Comparison of ENCODE assay signal across 8 cellular contexts in genomic region chr7:67009677-67010076, GRCh38. TPM values are rescaled to one million over a fixed set of nuclear protein-coding genes. Genes with fewer than 3 reads are reported as not detected.
DNase-seq lines count a peak whose midpoint lies in the region; ATAC-seq and TF ChIP-seq lines count a peak whose summit lies in the region.
"Not testable (repeated sequence)": the region's sequence is repeated elsewhere in the genome, so short reads cannot be mapped to it uniquely, and the experiment has no call there.

No MANE protein-coding gene starts in this region.

- H3K36me3 ChIP-seq in OCI-LY7 (ENCODE audit: insufficient read depth, low read length): peaks cover 74% of the 10 kb centered on the region

- BruUV-seq in OCI-LY7 (replicated peaks; lab: Mats Ljungman, UMichigan): TSS peak; percentile 35

- not testable (repeated sequence) for H3K4me3 ChIP-seq in OCI-LY7 (ENCODE audit: low read depth, low read length, poor library complexity, severe bottlenecking); epithelial cell of proximal tubule (ENCODE audit: low read depth, low read length); fibroblast of mammary gland (ENCODE audit: control insufficient read depth, low read depth, low read length)

- POLR2A ChIA-PET in OCI-LY7 (lab: Charles Lee): not testable (repeated sequence)

- H3K9me2 ChIP-seq in OCI-LY7 (ENCODE audit: insufficient read depth, low read length): not testable (repeated sequence)

- DNase-seq in Daoy (ENCODE audit: low read depth) (peak; percentile 19), epithelial cell of proximal tubule (ENCODE audit: low read depth) (peak; percentile 58), fibroblast of mammary gland (ENCODE audit: low read depth) (peak; percentile 48), glomerular visceral epithelial cell (ENCODE audit: extremely low spot score) (peak; percentile 9), kidney tubule cell (ENCODE audit: low spot score) (peak; percentile 50), renal cortical epithelial cell (ENCODE audit: low read depth) (peak; percentile 63)
- not testable (repeated sequence) for DNase-seq in OCI-LY7 (ENCODE audit: low spot score)

- not testable (repeated sequence) for H3K9me3 ChIP-seq in OCI-LY7 (ENCODE audit: low read length)

- peak; percentile 65 for ATAC-seq in SK-N-SH treated with all-trans-retinoic acid at 6 μM for 48 hours

- not testable (repeated sequence) for H3K4me2 ChIP-seq in OCI-LY7 (ENCODE audit: low read length)

- CTCF ChIA-PET in OCI-LY7 (lab: Charles Lee; ENCODE audit: unreplicated experiment): not testable (repeated sequence)

- not testable (repeated sequence) for TF ChIP-seq CTCF in OCI-LY7 (conservative IDR thresholded peaks at IDR 0.05; ENCODE audit: low read length); epithelial cell of proximal tubule (conservative IDR thresholded peaks at IDR 0.05; ENCODE audit: low read depth, low read length); fibroblast of mammary gland (conservative IDR thresholded peaks at IDR 0.05; ENCODE audit: control insufficient read depth, insufficient read depth, low read depth, low read length)

- not testable (repeated sequence) for H3K27ac ChIP-seq in OCI-LY7 (ENCODE audit: low read depth, low read length, poor library complexity, severe bottlenecking)

- intact Hi-C loops in OCI-LY7 (cut with micrococcal nuclease; ENCODE audit: unreplicated experiment): loop anchor here (10.0 kb wide), 1 partner anchor 185 kb away; no protein-coding TSS in a partner anchor

- H4K20me1 ChIP-seq in OCI-LY7 (ENCODE audit: insufficient read depth, low read length): not testable (repeated sequence)

- not testable (repeated sequence) for H3K4me1 ChIP-seq in OCI-LY7 (ENCODE audit: insufficient read depth, low read length, poor library complexity, severe bottlenecking)

- not testable (repeated sequence) for H3K79me2 ChIP-seq in OCI-LY7 (ENCODE audit: insufficient read depth, low read depth, low read length)

- H2AFZ ChIP-seq in OCI-LY7 (ENCODE audit: low read length): not testable (repeated sequence)

TF ChIP-seq in SK-N-SH treated with all-trans-retinoic acid at 6 μM for 48 hours, 23 proteins besides CTCF, POLR2A, EP300 and RAD21:
- TF ChIP-seq ISL1 (CRISPR knock-in tag; IDR thresholded peaks at IDR 0.05): peak; percentile 42; the same call in 1 of the 2 replicates

RNA-seq across cellular contexts. Expression of gene TYW1, which starts 13.0 kb away (rescaled TPM):
- total RNA-seq in Daoy (2014; rRNA removed; shearing (Covaris generic)): 34.5 and 43.1 TPM in 2 replicates
- total RNA-seq in OCI-LY7 (2014; rRNA removed; shearing (Covaris generic)): 17.0 and 17.3 TPM in 2 replicates
- total RNA-seq in OCI-LY7 (2022) (15.3 and 22.3 TPM in 2 replicates), epithelial cell of proximal tubule (12.3 and 15.8 TPM in 2 replicates), renal cortical epithelial cell (15.6 and 28.2 TPM in 2 replicates)

RNA-seq across cellular contexts. Expression of gene SBDS, which starts 14.3 kb away (rescaled TPM):
- 185 and 206 TPM in 2 replicates for total RNA-seq in Daoy (2014; rRNA removed; shearing (Covaris generic))
- total RNA-seq in OCI-LY7 (2014; rRNA removed; shearing (Covaris generic)): 43.2 and 45.6 TPM in 2 replicates
- total RNA-seq in OCI-LY7 (2022): 100 and 124 TPM in 2 replicates
- 82.9 and 83.5 TPM in 2 replicates for total RNA-seq in epithelial cell of proximal tubule
- 117 and 130 TPM in 2 replicates for total RNA-seq in renal cortical epithelial cell
